Comparison of ENCODE assay signal across 8 cellular contexts in genomic region chr2:173963323-173963816, GRCh38. TPM values are rescaled to one million over a fixed set of nuclear protein-coding genes. Genes with fewer than 3 reads are reported as not detected.
DNase-seq lines count a peak whose midpoint lies in the region; ATAC-seq and TF ChIP-seq lines count a peak whose summit lies in the region.

No MANE protein-coding gene starts in this region.

- peak overlapping the region; percentile 88 for H3K4me3 ChIP-seq in fibroblast of mammary gland (ENCODE audit: control insufficient read depth, low read depth, low read length)

- no peaks in the 10 kb centered on the region for H3K9me3 Mint-ChIP-seq in CD4-positive, alpha-beta T cell
- H3K9me3 Mint-ChIP-seq in osteocyte (ENCODE audit: unreplicated experiment), result no peaks in the 10 kb centered on the region

- peak; percentile 34 for ATAC-seq in CD4-positive, alpha-beta T cell (ENCODE audit: poor library complexity)
- ATAC-seq in GM18861 (IDR thresholded peaks at IDR 0.05; ENCODE audit: unreplicated experiment) (peak; percentile 27), HG03064 (IDR thresholded peaks at IDR 0.05; ENCODE audit: low read depth, unreplicated experiment) (peak; percentile 25)

- H3K9me3 ChIP-seq in CD4-positive, alpha-beta T cell (ENCODE audit: control insufficient read depth, low read length), result no peaks in the 10 kb centered on the region

- peaks cover 59% of the 10 kb centered on the region for H3K4me1 Mint-ChIP-seq in CD4-positive, alpha-beta T cell (ENCODE audit: low read depth)
- H3K4me1 Mint-ChIP-seq in osteocyte (ENCODE audit: unreplicated experiment), result peaks cover 46% of the 10 kb centered on the region

- no peaks in the 10 kb centered on the region for H3K27me3 Mint-ChIP-seq in CD4-positive, alpha-beta T cell
- no peaks in the 10 kb centered on the region for H3K27me3 Mint-ChIP-seq in osteocyte (ENCODE audit: unreplicated experiment)

- POLR2A ChIA-PET in CD4-positive, alpha-beta T cell (lab: Charles Lee), result interaction anchor here (0.5 to 2.1 kb wide), 8 partner anchors 15 to 378 kb away, joined by 3 to 6 read pairs (median 3); no protein-coding TSS in a partner anchor

- peak overlapping the region; percentile 94 for H3K27ac ChIP-seq in CD4-positive, alpha-beta T cell (ENCODE audit: low read depth, low read length)

- intact Hi-C loops in CD4-positive, alpha-beta T cell (cut with DNase I, micrococcal nuclease), result loop anchor here (1.0 to 5.0 kb wide), 3 partner anchors 35 to 77 kb away; no protein-coding TSS in a partner anchor

- peak overlapping the region; percentile 98 for H3K27ac Mint-ChIP-seq in CD4-positive, alpha-beta T cell
- H3K27ac Mint-ChIP-seq in osteocyte (ENCODE audit: unreplicated experiment), result peak overlapping the region; percentile 91

- peak in 6 of 10 experiments; percentile 39 to 63 (median 43) for DNase-seq in CD4-positive, alpha-beta T cell
- DNase-seq in NCI-H345 (lab: John Stamatoyannopoulos, UW) (peak; percentile 69), activated T-cell treated with anti-CD3 and anti-CD28 coated beads for 4 hours (peak; percentile 40), fibroblast of mammary gland (ENCODE audit: low read depth) (peak; percentile 76), osteocyte (ENCODE audit: extremely low spot score, unreplicated experiment) (no peak)
- DNase-seq in NK-92 treated with Interleukin-12 subunit alpha and Interleukin-12 subunit beta, amount 100 ng/mL, for 24 hours (lab: John Stamatoyannopoulos, UW), result no peak

- CTCF ChIA-PET in CD4-positive, alpha-beta T cell (lab: Charles Lee), result interaction anchor here (0.6 to 1.0 kb wide), 2 partner anchors 38 to 353 kb away, joined by 3 to 4 read pairs; no protein-coding TSS in a partner anchor

- peak; percentile 31 for TF ChIP-seq CTCF in CD4-positive, alpha-beta T cell (IDR thresholded peaks at IDR 0.05)
- peak; percentile 33 for TF ChIP-seq CTCF in fibroblast of mammary gland (conservative IDR thresholded peaks at IDR 0.05; ENCODE audit: control insufficient read depth, insufficient read depth, low read depth, low read length)
- TF ChIP-seq CTCF in osteocyte (IDR thresholded peaks at IDR 0.05), result peak; percentile 53

- H3K36me3 Mint-ChIP-seq in CD4-positive, alpha-beta T cell (ENCODE audit: low read depth), result peaks cover 53% of the 10 kb centered on the region
- H3K36me3 Mint-ChIP-seq in osteocyte (ENCODE audit: unreplicated experiment), result peaks cover 14% of the 10 kb centered on the region

- no peaks in the 10 kb centered on the region for H3K27me3 ChIP-seq in CD4-positive, alpha-beta T cell (ENCODE audit: control insufficient read depth, insufficient read depth, low read length)

- H3K4me3 Mint-ChIP-seq in CD4-positive, alpha-beta T cell, result peak overlapping the region; percentile 100
- H3K4me3 Mint-ChIP-seq in osteocyte (ENCODE audit: unreplicated experiment), result peak overlapping the region; percentile 84

RNA-seq across cellular contexts. Expression of gene SP3, which starts 1.8 kb away (rescaled TPM):
- 100 to 1,000 TPM; 159 to 166 TPM for total RNA-seq in CD4-positive, alpha-beta T cell
- total RNA-seq in osteocyte, result 75.3 and 80.3 TPM in 2 replicates

Comparison
In these comparisons a context has a peak if more than half of its experiments do, and no peak if none do; other contexts are left out.
1. DNase-seq: peak in CD4-positive, alpha-beta T cell (6 of 10), NCI-H345 (single experiment), activated T-cell treated with anti-CD3 and anti-CD28 coated beads for 4 hours (single experiment) and fibroblast of mammary gland (single experiment); none in osteocyte (single experiment) and NK-92 treated with Interleukin-12 subunit alpha and Interleukin-12 subunit beta, amount 100 ng/mL, for 24 hours (single experiment).
2. Peak in every context shown above with its lines, with median percentiles within 50 percentile points of each other: ATAC-seq and CTCF ChIP-seq.